Comparison of ENCODE assay signal across 11 cellular contexts in the genomic region with DNA sequence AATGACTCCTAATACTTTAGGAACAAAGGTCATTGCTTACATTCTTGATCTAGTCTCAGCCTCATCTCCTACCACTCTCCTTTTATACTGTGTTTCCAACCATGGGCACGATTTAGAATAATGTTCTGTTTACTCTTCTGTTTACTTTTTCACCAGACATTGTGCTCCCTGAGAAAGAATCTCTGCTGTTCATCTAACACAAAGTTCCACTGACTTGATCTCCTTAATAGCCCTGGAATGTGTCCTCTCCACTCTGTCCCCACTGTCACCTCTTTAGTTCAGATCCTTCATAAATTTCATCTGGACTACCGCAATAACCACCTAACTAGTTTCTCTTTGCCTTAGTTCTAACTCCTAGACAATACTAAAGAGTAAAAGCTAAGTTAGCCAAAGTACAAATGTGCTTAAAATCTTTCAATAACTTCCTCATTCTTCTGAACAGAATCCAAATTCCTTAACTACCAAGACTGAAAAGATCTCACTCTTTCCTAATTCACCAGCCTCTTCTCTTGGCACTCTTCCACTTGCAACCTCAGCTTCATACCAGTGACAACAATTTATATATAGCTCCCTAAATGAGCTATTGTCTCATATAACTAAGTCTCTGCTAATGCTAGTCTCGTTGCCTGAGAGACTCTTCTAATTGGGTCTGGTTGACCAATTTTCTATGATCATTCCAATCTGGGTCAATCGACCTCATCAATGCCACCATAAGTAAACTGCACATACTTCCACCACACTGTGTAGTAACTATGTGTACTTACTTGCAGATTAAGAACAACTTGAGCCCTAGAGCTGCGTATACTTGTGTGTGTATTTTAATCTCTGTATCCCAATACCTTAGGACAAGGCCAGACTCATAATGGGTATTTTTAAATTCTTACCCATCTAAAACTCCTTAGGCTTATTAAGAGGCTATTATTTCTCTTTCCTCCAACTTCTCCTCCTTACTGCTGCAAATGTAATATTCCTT.
DNase-seq lines count a peak whose midpoint lies in the region; ATAC-seq and TF ChIP-seq lines count a peak whose summit lies in the region.
"Had no signal": no experiment of that assay in that cellular context is flagged by ENCODE, and none has a peak within 500 bp of the region (broad histone marks: within the 10 kb centered on the region; RNA-seq: fewer than 3 reads in every experiment).

No MANE protein-coding gene starts in this region.

- no peak overlapping the region for H3K4me3 ChIP-seq in HFF-Myc (replicated peaks; ENCODE audit: low read depth, low read length)
- H3K4me3 ChIP-seq in body of pancreas = no peak overlapping the region
- no peak overlapping the region for H3K4me3 ChIP-seq in HAP-1
- H3K4me3 ChIP-seq: BLaER1 had no signal

- H3K4me1 ChIP-seq in body of pancreas (peaks cover 8% of the 10 kb centered on the region), HAP-1 (peaks cover 16% of the 10 kb centered on the region)

- 60 to 62% methylated on average over 5 of the region's 5 CpGs for WGBS in body of pancreas, 2 donors

- peak; percentile 22 for DNase-seq in HFF-Myc (ENCODE audit: extremely low read depth, low read depth)
- peak in 2 of 4 donors; percentile 11 to 13 for DNase-seq in body of pancreas
- no peak for DNase-seq in left ventricle myocardium superior
- DNase-seq in activated CD4-positive, alpha-beta T cell treated with anti-CD3 and anti-CD28 coated beads, Interleukin-2, amount 50 U/mL, for 48 hours = no peak
- DNase-seq in anterior cingulate cortex (lab: John Stamatoyannopoulos, UW) = no peak
- no peak for DNase-seq in HAP-1 (ENCODE audit: low spot score in 2 of 2)
- DNase-seq: NCI-H1417 had no signal

- H3K9me3 ChIP-seq in body of pancreas (no peaks in the 10 kb centered on the region), HAP-1 (no peaks in the 10 kb centered on the region)
- H3K9me3 ChIP-seq: BLaER1 had no signal

- in situ Hi-C loops in HAP-1 (cut with MboI; ENCODE audit: low sequenced_read_pairs) = no loop called here

- H3K27me3 ChIP-seq in body of pancreas = no peaks in the 10 kb centered on the region
- H3K27me3 ChIP-seq in HAP-1 (ENCODE audit: low read depth) = no peaks in the 10 kb centered on the region
- H3K27me3 ChIP-seq: BLaER1 had no signal

- peak overlapping the region; percentile 25; the same call in 1 of the 2 replicates for H3K27ac ChIP-seq in 22Rv1
- peak overlapping the region in 2 of 4 donors; percentile 25 to 26 for H3K27ac ChIP-seq in body of pancreas
- H3K27ac ChIP-seq: BLaER1, HL-60 had no signal

- TF ChIP-seq POLR2A in body of pancreas (IDR thresholded peaks at IDR 0.05) = no peak

- no peak for TF ChIP-seq CTCF in 22Rv1 (IDR thresholded peaks at IDR 0.05)
- no peak for TF ChIP-seq CTCF in HFF-Myc (IDR thresholded peaks at IDR 0.05; ENCODE audit: low read depth, low read length, missing control alignments)
- no peak for TF ChIP-seq CTCF in body of pancreas (IDR thresholded peaks at IDR 0.05)

- intact Hi-C loops in body of pancreas (cut with DNase I) (no loop called here), left ventricle myocardium superior (cut with micrococcal nuclease) (no loop called here)

- ATAC-seq in body of pancreas (peak; percentile 50), left ventricle myocardium superior (peak; percentile 72), HG02588 (IDR thresholded peaks at IDR 0.05; ENCODE audit: unreplicated experiment) (no peak)

- H3K36me3 ChIP-seq in body of pancreas (replicated peaks in 1 of 2; ENCODE audit: insufficient read depth in 1 of 2, low read depth in 2 of 2) (no peaks in the 10 kb centered on the region), HAP-1 (replicated peaks) (no peaks in the 10 kb centered on the region)
- H3K36me3 ChIP-seq: BLaER1 had no signal
